In the genomic region with DNA sequence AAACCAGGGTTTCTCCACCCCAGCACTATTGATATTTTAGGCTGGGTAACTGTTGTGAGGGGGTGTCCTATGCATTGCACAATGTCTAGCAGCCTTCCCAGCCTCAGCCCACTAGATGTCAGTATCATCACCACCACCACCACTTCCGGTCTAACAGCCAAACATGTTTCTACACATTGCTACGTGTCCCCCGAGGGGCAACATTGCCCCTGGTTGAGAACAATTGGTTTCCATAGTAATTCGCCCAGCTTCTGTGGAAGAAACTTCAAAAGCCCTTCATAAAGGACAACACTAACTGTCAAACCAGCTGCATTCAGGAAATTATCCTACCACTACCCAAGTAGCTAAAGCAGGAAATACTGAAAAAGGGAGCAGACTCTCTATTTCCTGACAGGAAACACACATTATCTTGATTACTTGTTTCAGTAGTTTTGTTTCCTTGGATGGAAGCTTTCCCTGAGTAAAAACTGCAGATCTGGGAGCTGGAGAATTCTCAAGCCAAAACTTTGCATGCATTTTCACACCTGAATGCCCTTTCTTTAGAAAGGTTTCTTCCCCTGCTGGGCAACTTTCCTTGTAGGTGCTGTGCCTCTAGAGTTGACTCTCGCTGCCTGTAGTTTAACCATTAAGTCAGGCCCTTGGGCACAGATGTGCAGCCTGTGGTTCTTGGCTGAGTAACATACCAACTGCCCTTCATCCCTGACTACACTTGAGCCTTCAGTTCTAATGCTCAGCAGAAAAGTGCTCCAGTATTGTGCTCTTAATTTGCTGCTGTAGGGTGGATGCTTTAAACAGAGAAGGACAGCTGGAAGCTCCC, we compare ENCODE assay signal across 8 cellular contexts. TPM values are rescaled to one million over a fixed set of nuclear protein-coding genes. Genes with fewer than 3 reads are reported as not detected.
DNase-seq lines count a peak whose midpoint lies in the region; ATAC-seq, FAIRE-seq and TF ChIP-seq lines count a peak whose summit lies in the region.

No MANE protein-coding gene starts in this region.

- H3K4me2 ChIP-seq in keratinocyte (ENCODE audit: control insufficient read depth, extremely low read depth, insufficient read depth, low read depth, low read length): peak overlapping the region; percentile 38

- TF ChIP-seq CTCF in GM20000 (IDR thresholded peaks at IDR 0.05; ENCODE audit: extremely low read depth, missing control alignments) (peak; percentile 9), keratinocyte (optimal IDR thresholded peaks at IDR 0.05 in 1 of 3, IDR thresholded peaks at IDR 0.05 in 1 of 3, conservative IDR thresholded peaks at IDR 0.05 in 1 of 3; ENCODE audit: extremely low read depth in 1 of 3, insufficient read depth in 2 of 3, low read length in 3 of 3) (peak; percentile 60 to 91 (median 69))

- peak overlapping the region; percentile 13 for H3K27ac ChIP-seq in keratinocyte (ENCODE audit: control insufficient read depth, insufficient read depth, low read length)

- H2AFZ ChIP-seq in keratinocyte (ENCODE audit: control insufficient read depth, low read length): peak overlapping the region; percentile 83

- peaks cover 21% of the 10 kb centered on the region for H3K27me3 Mint-ChIP-seq in activated naive CD8-positive, alpha-beta T cell treated with anti-CD3 and anti-CD28 coated beads, Interleukin-2, amount 10 ng/mL, durations not matched to agents 7 days and 5 days

- H4K20me1 ChIP-seq in keratinocyte (ENCODE audit: control insufficient read depth, extremely low read depth, insufficient read depth, low read length): no peaks in the 10 kb centered on the region

- no peaks in the 10 kb centered on the region for H3K27me3 ChIP-seq in keratinocyte (ENCODE audit: control insufficient read depth, extremely low read depth, insufficient read depth, low read length)

- no peak overlapping the region for H3K9ac ChIP-seq in keratinocyte (ENCODE audit: control insufficient read depth, extremely low read depth, insufficient read depth, low read length)

- H3K4me1 Mint-ChIP-seq in activated naive CD8-positive, alpha-beta T cell treated with anti-CD3 and anti-CD28 coated beads, Interleukin-2, amount 10 ng/mL, durations not matched to agents 7 days and 5 days: peaks cover 9% of the 10 kb centered on the region

- H3K27ac Mint-ChIP-seq in activated naive CD8-positive, alpha-beta T cell treated with anti-CD3 and anti-CD28 coated beads, Interleukin-2, amount 10 ng/mL, durations not matched to agents 7 days and 5 days: peak overlapping the region; percentile 77

- H3K4me1 ChIP-seq in keratinocyte (ENCODE audit: control insufficient read depth, extremely low read depth, insufficient read depth, low read length): peaks cover 16% of the 10 kb centered on the region

- POLR2A ChIA-PET in activated naive CD8-positive, alpha-beta T cell treated with anti-CD3 and anti-CD28 coated beads, Interleukin-2, amount 10 ng/mL, durations not matched to agents 7 days and 5 days (lab: Charles Lee): no interaction called here

- peaks cover 2% of the 10 kb centered on the region for H3K9me1 ChIP-seq in keratinocyte (ENCODE audit: control insufficient read depth, extremely low read depth, insufficient read depth, low read length)

- peak overlapping the region; percentile 64 for H3K4me3 Mint-ChIP-seq in activated naive CD8-positive, alpha-beta T cell treated with anti-CD3 and anti-CD28 coated beads, Interleukin-2, amount 10 ng/mL, durations not matched to agents 7 days and 5 days

- no peak overlapping the region for H3K4me3 ChIP-seq in keratinocyte (ENCODE audit: control insufficient read depth in 2 of 3, extremely low read depth in 1 of 3, insufficient read depth in 2 of 3, low read depth in 1 of 3, low read length in 3 of 3)

- H3K36me3 Mint-ChIP-seq in activated naive CD8-positive, alpha-beta T cell treated with anti-CD3 and anti-CD28 coated beads, Interleukin-2, amount 10 ng/mL, durations not matched to agents 7 days and 5 days: peaks cover 3% of the 10 kb centered on the region

- H3K9me3 ChIP-seq in keratinocyte (ENCODE audit: control insufficient read depth, low read depth, low read length): no peaks in the 10 kb centered on the region

- ATAC-seq in HG03571 (IDR thresholded peaks at IDR 0.05; ENCODE audit: unreplicated experiment): peak; percentile 99
- ATAC-seq in activated naive CD8-positive, alpha-beta T cell treated with anti-CD3 and anti-CD28 coated beads, Interleukin-2, amount 10 ng/mL, durations not matched to agents 7 days and 5 days (ENCODE audit: low read depth): peak; percentile 99

- peak; percentile 84 for FAIRE-seq in keratinocyte (lab: Jason Lieb, UNC)

- H3K9me3 Mint-ChIP-seq in activated naive CD8-positive, alpha-beta T cell treated with anti-CD3 and anti-CD28 coated beads, Interleukin-2, amount 10 ng/mL, durations not matched to agents 7 days and 5 days: no peaks in the 10 kb centered on the region

- dilution Hi-C loops in keratinocyte (cut with MboI; ENCODE audit: extremely low pct_ligation_motif_present, low sequenced_read_pairs): no loop called here

- H3K36me3 ChIP-seq in keratinocyte (ENCODE audit: control insufficient read depth in 2 of 2, extremely low read depth in 1 of 2, insufficient read depth in 2 of 2, low read length in 2 of 2): no peaks in the 10 kb centered on the region

- DNase-seq in DMS53 (lab: John Stamatoyannopoulos, UW) (peak; percentile 79), GM20000 (ENCODE audit: low spot score) (peak; percentile 63), SKM-1 treated with dmso at 0.1 percent for 144 hours (lab: John Stamatoyannopoulos, UW; ENCODE audit: unreplicated experiment) (peak; percentile 47), keratinocyte (ENCODE audit: low read depth, low spot score) (peak; percentile 23), NCI-H1092 (lab: John Stamatoyannopoulos, UW) (no peak)
- DNase-seq in activated naive CD8-positive, alpha-beta T cell treated with anti-CD3 and anti-CD28 coated beads, Interleukin-2, amount 10 ng/mL, durations not matched to agents 7 days and 5 days: peak; percentile 51
- peak; percentile 40 to 55 for DNase-seq in stimulated activated CD4-positive, alpha-beta T cell treated with anti-CD3 and anti-CD28 coated beads, Interleukin-4, amount 100 ng/mL, for 4 hours

- no peaks in the 10 kb centered on the region for H3K79me2 ChIP-seq in keratinocyte (ENCODE audit: control insufficient read depth, insufficient read depth, low read length)

RNA-seq across cellular contexts. Expression of gene PKHD1, which starts 23.6 kb away (rescaled TPM):
- not detected for total RNA-seq in activated naive CD8-positive, alpha-beta T cell treated with anti-CD3 and anti-CD28 coated beads, Interleukin-2, amount 10 ng/mL, durations not matched to agents 7 days and 5 days
- polyA plus RNA-seq in keratinocyte: under 0.01 to 0.01 TPM (median 0.01 TPM) in 3 replicates
- not detected for polyA plus RNA-seq in keratinocyte (2011; ENCODE audit: low read depth)
- polyA plus RNA-seq in keratinocyte (2011; cell fraction: cytosol; rRNA removed): 0.01 TPM in 1 of 2 replicates, not detected in the other
- polyA plus RNA-seq in keratinocyte (2011; cell fraction: nucleus; rRNA removed): 0.01 TPM in 1 of 2 replicates, not detected in the other
- polyA plus RNA-seq in keratinocyte (2012; ENCODE audit: low replicate concordance): not detected in 2 replicates
- polyA minus RNA-seq in keratinocyte: 0.03 to 0.06 TPM (median 0.03 TPM) in 3 replicates
- not detected for polyA minus RNA-seq in keratinocyte (2011; cell fraction: cytosol; rRNA and poly(A)+ RNA removed)
- polyA minus RNA-seq in keratinocyte (2011; cell fraction: nucleus; rRNA and poly(A)+ RNA removed): not detected in 2 replicates
